In genomic region chr21:34745557-34746255, GRCh38 we compare ENCODE assay signal across 8 cellular contexts.
DNase-seq lines count a peak whose midpoint lies in the region; ATAC-seq, FAIRE-seq and TF ChIP-seq lines count a peak whose summit lies in the region.

No MANE protein-coding gene starts in this region.

- DNase-seq in DMS114 treated with DMSO at 0.1 percent for 48 hours (lab: John Stamatoyannopoulos, UW; ENCODE audit: unreplicated experiment): peak; percentile 44
- peak; percentile 77 for DNase-seq in MG63
- DNase-seq in SIG-M5 (lab: John Stamatoyannopoulos, UW): peak; percentile 59
- DNase-seq in activated gamma-delta T cell treated with anti-CD3 and anti-CD28 coated beads, Interleukin-2, amount 50 U/mL, for 16 hours (ENCODE audit: low read depth): peak; percentile 38
- DNase-seq in germinal center (ENCODE audit: low spot score): peak; percentile 52
- peak; percentile 62 to 76 (median 72) for DNase-seq in pancreas
- peak; percentile 47 to 73 for DNase-seq in tibial nerve (ENCODE audit: low spot score in 2 of 2)

- FAIRE-seq in pancreas (lab: Jason Lieb, UNC): peak; percentile 17

- peak overlapping the region in 3 of 4 donors; percentile 10 to 76 (median 70) for H3K27ac ChIP-seq in pancreas
- peak overlapping the region in 2 of 4 donors; percentile 30 to 46 for H3K27ac ChIP-seq in tibial nerve

- 39 to 43% methylated on average over 21 of the region's 21 CpGs for WGBS in pancreas, 2 donors
- 43 to 54% methylated on average over 17 to 20 of the region's 21 CpGs for whole genome bisulfite sequencing in tibial nerve, 2 donors

- H3K9me3 ChIP-seq in MG63 (no peaks in the 10 kb centered on the region), pancreas (no peaks in the 10 kb centered on the region), tibial nerve (no peaks in the 10 kb centered on the region)

- H3K27me3 ChIP-seq in MG63 (no peaks in the 10 kb centered on the region), pancreas (no peaks in the 10 kb centered on the region), tibial nerve (no peaks in the 10 kb centered on the region)

- no peak overlapping the region for H3K4me3 ChIP-seq in MG63
- peak overlapping the region in 1 of 4 donors; percentile 19 for H3K4me3 ChIP-seq in pancreas
- H3K4me3 ChIP-seq in tibial nerve: peak overlapping the region in 1 of 4 donors; percentile 17

- H3K4me1 ChIP-seq in pancreas (peaks cover 7 to 20% (median 11%) of the 10 kb centered on the region in 3 donors), tibial nerve (peaks cover 0 to 31% (median 0%) of the 10 kb centered on the region in 4 donors)

- TF ChIP-seq EP300 in tibial nerve (IDR thresholded peaks at IDR 0.05): peak in 1 of 2 donors; percentile 55

- peak; percentile 72 for ATAC-seq in GM21786 (IDR thresholded peaks at IDR 0.05; ENCODE audit: unreplicated experiment)
- peak; percentile 92 to 96 (median 95) for ATAC-seq in pancreas

- TF ChIP-seq CTCF in pancreas (IDR thresholded peaks at IDR 0.05): peak; percentile 70 to 74 (median 71)
- peak; percentile 69 to 90 (median 83) for TF ChIP-seq CTCF in tibial nerve (IDR thresholded peaks at IDR 0.05)

- intact Hi-C loops in pancreas (cut with DNase I): loop anchor here in 2 of 3 donors (10.0 kb wide), 2 partner anchors 139 to 659 kb away; no protein-coding TSS in a partner anchor

- no peak for TF ChIP-seq POLR2A in tibial nerve (IDR thresholded peaks at IDR 0.05)

- no peaks in the 10 kb centered on the region for H3K36me3 ChIP-seq in MG63
- H3K36me3 ChIP-seq in pancreas: no peaks in the 10 kb centered on the region
- no peaks in the 10 kb centered on the region for H3K36me3 ChIP-seq in tibial nerve
